Comparison of ENCODE assay signal across 8 cellular contexts in the genomic region with DNA sequence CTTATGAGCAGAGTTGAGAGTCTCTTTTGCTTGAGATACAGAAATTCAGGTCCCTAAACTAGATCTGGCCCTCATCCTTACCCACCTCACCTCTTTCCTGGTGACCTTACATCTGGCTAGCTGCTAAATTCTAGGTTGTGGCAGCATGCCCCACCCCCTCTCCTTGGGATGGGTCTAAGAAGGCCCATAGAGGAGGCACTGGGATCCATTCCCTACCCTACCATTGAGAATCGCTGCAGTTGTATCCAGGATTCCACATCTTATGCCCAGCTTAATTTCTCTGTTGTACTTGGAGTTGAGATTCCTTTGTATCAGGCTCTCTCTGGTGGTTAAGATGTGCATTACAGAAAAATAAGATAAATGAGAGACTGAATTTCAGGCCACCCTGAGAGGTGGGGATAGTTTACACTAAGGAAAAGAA. TPM values are rescaled to one million over a fixed set of nuclear protein-coding genes. Genes with fewer than 3 reads are reported as not detected.
A peak's percentile ranks its signal among the peaks of the same experiment; 100 is the strongest.
DNase-seq lines count a peak whose midpoint lies in the region; ATAC-seq, FAIRE-seq and TF ChIP-seq lines count a peak whose summit lies in the region.

No MANE protein-coding gene starts in this region.

- no peak for FAIRE-seq in bronchial epithelial cell (lab: Jason Lieb, UNC)

- H3K4me1 Mint-ChIP-seq in CD8-positive, alpha-beta T cell (ENCODE audit: low read depth) = peaks cover 13% of the 10 kb centered on the region

- intact Hi-C loops in CD8-positive, alpha-beta T cell (cut with DNase I, micrococcal nuclease) = loop anchor here (1.0 to 2.0 kb wide), 6 partner anchors 86 to 499 kb away; partner anchors contain the start of gene SPOCD1 (in 1 of the 2)
- intact Hi-C loops in left colon (cut with DNase I, micrococcal nuclease) = loop anchor here in 1 of 2 donors (10.0 kb wide), 1 partner anchor 98 kb away; no protein-coding TSS in a partner anchor
- intact Hi-C loops in thyroid gland (cut with DNase I) = loop anchor here (5.0 to 10.0 kb wide), 2 partner anchors 56 to 98 kb away; no protein-coding TSS in a partner anchor

- H3K9ac ChIP-seq in NT2/D1 (ENCODE audit: insufficient read length, low read depth) = peak overlapping the region; percentile 12

- POLR2A ChIA-PET in CD8-positive, alpha-beta T cell (lab: Charles Lee) = interaction anchor here (0.7 to 1.2 kb wide), 3 partner anchors 10 to 45 kb away, joined by 3 to 4 read pairs (median 3); partner anchors contain the start of genes KPNA6 and TMEM39B

- no peak for TF ChIP-seq POLR2A in thyroid gland (IDR thresholded peaks at IDR 0.05)

- in situ Hi-C loops in HAP-1 (cut with MboI; ENCODE audit: low sequenced_read_pairs) = loop anchor here (10.0 kb wide), 1 partner anchor 398 kb away; no protein-coding TSS in a partner anchor

- no peaks in the 10 kb centered on the region for H3K9me3 ChIP-seq in CD8-positive, alpha-beta T cell (ENCODE audit: low read length)
- H3K9me3 ChIP-seq in HAP-1 (no peaks in the 10 kb centered on the region), NT2/D1 (ENCODE audit: insufficient read depth, low read length) (no peaks in the 10 kb centered on the region), thyroid gland (no peaks in the 10 kb centered on the region)

- no peaks in the 10 kb centered on the region for H3K27me3 ChIP-seq in CD8-positive, alpha-beta T cell (ENCODE audit: insufficient read depth, low read length)
- H3K27me3 ChIP-seq in HAP-1 (ENCODE audit: low read depth) (no peaks in the 10 kb centered on the region), NT2/D1 (ENCODE audit: insufficient read depth, insufficient read length) (no peaks in the 10 kb centered on the region), bronchial epithelial cell (ENCODE audit: control insufficient read depth, insufficient read depth, low read length) (no peaks in the 10 kb centered on the region), thyroid gland (no peaks in the 10 kb centered on the region)

- peak; percentile 71 for ATAC-seq in CD8-positive, alpha-beta T cell
- peak; percentile 55 for ATAC-seq in left colon
- ATAC-seq in HG03135 (IDR thresholded peaks at IDR 0.05; ENCODE audit: unreplicated experiment) = no peak

- peaks cover 36% of the 10 kb centered on the region for H3K36me3 Mint-ChIP-seq in CD8-positive, alpha-beta T cell

- DNase-seq in CD8-positive, alpha-beta T cell = no peak
- DNase-seq in HAP-1 (ENCODE audit: low spot score in 2 of 2) (peak; percentile 38 to 73), NT2/D1 (ENCODE audit: low read depth, low spot score) (no peak), bronchial epithelial cell (ENCODE audit: low read depth) (peak; percentile 53), left colon (no peak), thyroid gland (peak in 1 of 2 donors; percentile 20)
- no peak for DNase-seq in effector CD4-positive, alpha-beta T cell

- H3K27ac ChIP-seq in CD8-positive, alpha-beta T cell (ENCODE audit: low read depth, low read length) = no peak overlapping the region
- peak overlapping the region; percentile 34 to 77 (median 53) for H3K27ac ChIP-seq in thyroid gland

- H3K36me3 ChIP-seq in CD8-positive, alpha-beta T cell (ENCODE audit: insufficient read depth, low read length) = peaks cover 31% of the 10 kb centered on the region
- peaks cover 20% of the 10 kb centered on the region for H3K36me3 ChIP-seq in HAP-1 (replicated peaks)
- H3K36me3 ChIP-seq in NT2/D1 (ENCODE audit: insufficient read depth, insufficient read length, low read length) = peaks cover 52% of the 10 kb centered on the region
- H3K36me3 ChIP-seq in bronchial epithelial cell (ENCODE audit: control insufficient read depth, insufficient read depth, low read length) = peaks cover 5% of the 10 kb centered on the region
- H3K36me3 ChIP-seq in thyroid gland = peaks cover 18 to 19% of the 10 kb centered on the region in 2 donors

- peak overlapping the region; percentile 0 for H3K27ac Mint-ChIP-seq in CD8-positive, alpha-beta T cell

- H3K9me3 Mint-ChIP-seq in CD8-positive, alpha-beta T cell = no peaks in the 10 kb centered on the region

- no peak overlapping the region for H3K4me3 Mint-ChIP-seq in CD8-positive, alpha-beta T cell

- peak; percentile 63 for TF ChIP-seq CTCF in CD8-positive, alpha-beta T cell (IDR thresholded peaks at IDR 0.05)
- TF ChIP-seq CTCF in bronchial epithelial cell (IDR thresholded peaks at IDR 0.05; ENCODE audit: insufficient read depth, low read length, severe bottlenecking) (peak; percentile 34), thyroid gland (IDR thresholded peaks at IDR 0.05) (peak; percentile 26 to 87 (median 63))

- H3K27me3 Mint-ChIP-seq in CD8-positive, alpha-beta T cell (ENCODE audit: low read depth) = no peaks in the 10 kb centered on the region

- peaks cover 12% of the 10 kb centered on the region for H3K4me1 ChIP-seq in CD8-positive, alpha-beta T cell (ENCODE audit: insufficient read depth, low read length)
- H3K4me1 ChIP-seq in HAP-1 (peaks cover 20% of the 10 kb centered on the region), NT2/D1 (ENCODE audit: insufficient read depth, insufficient read length) (peaks cover 15% of the 10 kb centered on the region), thyroid gland (peaks cover 19 to 37% of the 10 kb centered on the region in 2 donors)

- no peak overlapping the region for H3K4me3 ChIP-seq in CD8-positive, alpha-beta T cell (ENCODE audit: low read depth, low read length)
- H3K4me3 ChIP-seq in HAP-1 (no peak overlapping the region), NT2/D1 (ENCODE audit: insufficient read length, low read depth) (no peak overlapping the region), bronchial epithelial cell (ENCODE audit: low read depth, low read length) (no peak overlapping the region), thyroid gland (replicated peaks in 1 of 3) (no peak overlapping the region)

- WGBS in thyroid gland, 2 donors = 7 to 16% methylated on average over 1 of the region's 1 CpG

- CTCF ChIA-PET in CD8-positive, alpha-beta T cell (lab: Charles Lee) = interaction anchor here (0.7 to 3.4 kb wide), 25 partner anchors 9 to 402 kb away, joined by 3 to 18 read pairs (median 4); partner anchors contain the start of gene TMEM39B

RNA-seq across cellular contexts. Expression of gene TMEM39B, which starts 9.5 kb away (rescaled TPM):
- total RNA-seq in CD8-positive, alpha-beta T cell = 1 to 10 TPM; 6.6 to 7.6 TPM
- 2.2 and 2.9 TPM in 2 replicates for total RNA-seq in bronchial epithelial cell
- total RNA-seq in left colon = 10 to 100 TPM; 12.4 to 13.2 TPM
- 10 to 100 TPM in 2 of 4 donors, 1 to 10 TPM in 2; 7.6 to 12.8 (median 9.6) TPM for total RNA-seq in thyroid gland

RNA-seq across cellular contexts. Expression of gene KPNA6, which starts 44.6 kb away (rescaled TPM):
- total RNA-seq in CD8-positive, alpha-beta T cell = 10 to 100 TPM; 51.7 to 58.7 TPM
- total RNA-seq in bronchial epithelial cell = 24.2 and 31.1 TPM in 2 replicates
- 10 to 100 TPM; 55.6 to 58.9 TPM for total RNA-seq in left colon
- total RNA-seq in thyroid gland = 10 to 100 TPM; 44.6 to 62.8 (median 53.4) TPM

RNA-seq across cellular contexts. Expression of gene KHDRBS1, which starts 49.6 kb away (rescaled TPM):
- 100 to 1,000 TPM; 102 TPM for total RNA-seq in CD8-positive, alpha-beta T cell
- total RNA-seq in bronchial epithelial cell = 36.6 and 39.8 TPM in 2 replicates
- 100 to 1,000 TPM in 1 of 2 donors, 10 to 100 TPM in 1; 87.3 to 102 TPM for total RNA-seq in left colon
- 100 to 1,000 TPM in 1 of 4 donors, 10 to 100 TPM in 3; 71.9 to 107 (median 82.5) TPM for total RNA-seq in thyroid gland

Comparison
In these comparisons a context has a peak if more than half of its experiments do, and no peak if none do; other contexts are left out.
1. DNase-seq: peak in HAP-1 (2 of 2) and bronchial epithelial cell (single experiment); none in CD8-positive, alpha-beta T cell (0 of 7), NT2/D1 (single experiment), left colon (0 of 2) and effector CD4-positive, alpha-beta T cell (single experiment).
2. Peak in every context shown above with its lines, with median percentiles within 50 percentile points of each other: CTCF ChIP-seq.